1 cellular context compared by ENCODE assay signal in the genomic region with DNA sequence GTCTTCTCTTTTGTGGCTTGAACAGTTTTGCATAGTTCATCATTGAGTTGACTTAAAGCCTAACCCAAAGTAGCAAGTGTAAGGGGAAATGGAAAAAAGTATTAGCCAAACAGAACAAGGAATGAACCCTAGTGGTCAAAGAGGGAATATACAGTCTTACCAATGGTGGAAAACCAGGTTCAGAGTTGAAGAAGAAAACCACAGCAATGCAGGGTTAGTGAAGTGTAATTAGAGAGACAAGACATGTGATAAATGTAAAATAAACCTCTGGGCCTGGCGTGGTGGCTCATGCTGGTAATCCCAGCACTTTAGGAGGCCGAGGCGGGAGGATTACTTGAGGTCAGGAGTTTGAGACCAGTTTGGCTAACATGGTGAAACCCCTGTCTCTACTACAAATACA.
TF ChIP-seq lines count a peak whose summit lies in the region.

No MANE protein-coding gene starts in this region.

TF ChIP-seq in WTC11, 78 proteins besides CTCF, POLR2A, EP300 and RAD21 (continued from another document):
- TF ChIP-seq HMGA2 (CRISPR knock-in tag; IDR thresholded peaks at IDR 0.05) (no peak), ZNF138 (CRISPR knock-in tag; conservative IDR thresholded peaks at IDR 0.05) (no peak), MXD4 (CRISPR knock-in tag; IDR thresholded peaks at IDR 0.05; ENCODE audit: borderline replicate concordance) (no peak), PRDM15 (CRISPR knock-in tag; IDR thresholded peaks at IDR 0.05) (no peak), ATF6 (CRISPR knock-in tag; IDR thresholded peaks at IDR 0.05) (no peak), EMX1 (CRISPR knock-in tag; IDR thresholded peaks at IDR 0.05) (no peak), NR2C2 (CRISPR knock-in tag; IDR thresholded peaks at IDR 0.05) (no peak), ATF2 (CRISPR knock-in tag; IDR thresholded peaks at IDR 0.05; ENCODE audit: borderline replicate concordance, low read depth) (no peak), ZNF532 (CRISPR knock-in tag; IDR thresholded peaks at IDR 0.05; ENCODE audit: borderline replicate concordance) (no peak), ZNF317 (CRISPR knock-in tag; IDR thresholded peaks at IDR 0.05; ENCODE audit: borderline replicate concordance, low read depth) (no peak)
- TF ChIP-seq, protein P1, sequence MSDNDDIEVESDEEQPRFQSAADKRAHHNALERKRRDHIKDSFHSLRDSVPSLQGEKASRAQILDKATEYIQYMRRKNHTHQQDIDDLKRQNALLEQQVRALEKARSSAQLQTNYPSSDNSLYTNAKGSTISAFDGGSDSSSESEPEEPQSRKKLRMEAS (CRISPR knock-in tag; IDR thresholded peaks at IDR 0.05): no peak
